In genomic region chr7:100865971-100866720, GRCh38 we compare ENCODE assay signal across 1 cellular context.
TF ChIP-seq lines count a peak whose summit lies in the region.

No MANE protein-coding gene starts in this region.

TF ChIP-seq in GM12878, 131 proteins besides CTCF, POLR2A, EP300 and RAD21:
- TF ChIP-seq TCF7 (IDR thresholded peaks at IDR 0.05; ENCODE audit: borderline replicate concordance): no peak
- TF ChIP-seq NFIC (IDR thresholded peaks at IDR 0.05; ENCODE audit: low read depth, low read length): no peak
- TF ChIP-seq, protein P1, sequence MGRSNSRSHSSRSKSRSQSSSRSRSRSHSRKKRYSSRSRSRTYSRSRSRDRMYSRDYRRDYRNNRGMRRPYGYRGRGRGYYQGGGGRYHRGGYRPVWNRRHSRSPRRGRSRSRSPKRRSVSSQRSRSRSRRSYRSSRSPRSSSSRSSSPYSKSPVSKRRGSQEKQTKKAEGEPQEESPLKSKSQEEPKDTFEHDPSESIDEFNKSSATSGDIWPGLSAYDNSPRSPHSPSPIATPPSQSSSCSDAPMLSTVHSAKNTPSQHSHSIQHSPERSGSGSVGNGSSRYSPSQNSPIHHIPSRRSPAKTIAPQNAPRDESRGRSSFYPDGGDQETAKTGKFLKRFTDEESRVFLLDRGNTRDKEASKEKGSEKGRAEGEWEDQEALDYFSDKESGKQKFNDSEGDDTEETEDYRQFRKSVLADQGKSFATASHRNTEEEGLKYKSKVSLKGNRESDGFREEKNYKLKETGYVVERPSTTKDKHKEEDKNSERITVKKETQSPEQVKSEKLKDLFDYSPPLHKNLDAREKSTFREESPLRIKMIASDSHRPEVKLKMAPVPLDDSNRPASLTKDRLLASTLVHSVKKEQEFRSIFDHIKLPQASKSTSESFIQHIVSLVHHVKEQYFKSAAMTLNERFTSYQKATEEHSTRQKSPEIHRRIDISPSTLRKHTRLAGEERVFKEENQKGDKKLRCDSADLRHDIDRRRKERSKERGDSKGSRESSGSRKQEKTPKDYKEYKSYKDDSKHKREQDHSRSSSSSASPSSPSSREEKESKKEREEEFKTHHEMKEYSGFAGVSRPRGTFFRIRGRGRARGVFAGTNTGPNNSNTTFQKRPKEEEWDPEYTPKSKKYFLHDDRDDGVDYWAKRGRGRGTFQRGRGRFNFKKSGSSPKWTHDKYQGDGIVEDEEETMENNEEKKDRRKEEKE (IDR thresholded peaks at IDR 0.05): no peak
- no peak for TF ChIP-seq SUPT20H (IDR thresholded peaks at IDR 0.05; ENCODE audit: borderline replicate concordance, control insufficient read depth, low read depth, low read length)
- TF ChIP-seq, protein P2, sequence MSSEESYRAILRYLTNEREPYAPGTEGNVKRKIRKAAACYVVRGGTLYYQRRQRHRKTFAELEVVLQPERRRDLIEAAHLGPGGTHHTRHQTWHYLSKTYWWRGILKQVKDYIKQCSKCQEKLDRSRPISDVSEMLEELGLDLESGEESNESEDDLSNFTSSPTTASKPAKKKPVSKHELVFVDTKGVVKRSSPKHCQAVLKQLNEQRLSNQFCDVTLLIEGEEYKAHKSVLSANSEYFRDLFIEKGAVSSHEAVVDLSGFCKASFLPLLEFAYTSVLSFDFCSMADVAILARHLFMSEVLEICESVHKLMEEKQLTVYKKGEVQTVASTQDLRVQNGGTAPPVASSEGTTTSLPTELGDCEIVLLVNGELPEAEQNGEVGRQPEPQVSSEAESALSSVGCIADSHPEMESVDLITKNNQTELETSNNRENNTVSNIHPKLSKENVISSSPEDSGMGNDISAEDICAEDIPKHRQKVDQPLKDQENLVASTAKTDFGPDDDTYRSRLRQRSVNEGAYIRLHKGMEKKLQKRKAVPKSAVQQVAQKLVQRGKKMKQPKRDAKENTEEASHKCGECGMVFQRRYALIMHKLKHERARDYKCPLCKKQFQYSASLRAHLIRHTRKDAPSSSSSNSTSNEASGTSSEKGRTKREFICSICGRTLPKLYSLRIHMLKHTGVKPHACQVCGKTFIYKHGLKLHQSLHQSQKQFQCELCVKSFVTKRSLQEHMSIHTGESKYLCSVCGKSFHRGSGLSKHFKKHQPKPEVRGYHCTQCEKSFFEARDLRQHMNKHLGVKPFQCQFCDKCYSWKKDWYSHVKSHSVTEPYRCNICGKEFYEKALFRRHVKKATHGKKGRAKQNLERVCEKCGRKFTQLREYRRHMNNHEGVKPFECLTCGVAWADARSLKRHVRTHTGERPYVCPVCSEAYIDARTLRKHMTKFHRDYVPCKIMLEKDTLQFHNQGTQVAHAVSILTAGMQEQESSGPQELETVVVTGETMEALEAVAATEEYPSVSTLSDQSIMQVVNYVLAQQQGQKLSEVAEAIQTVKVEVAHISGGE (CRISPR knock-in tag; IDR thresholded peaks at IDR 0.05): no peak
- TF ChIP-seq SRF (IDR thresholded peaks at IDR 0.05; ENCODE audit: low read depth in 2 of 2, low read length in 2 of 2): no peak
TF ChIP-seq in GM12878: peak in this region for 0.
